In the genomic region with DNA sequence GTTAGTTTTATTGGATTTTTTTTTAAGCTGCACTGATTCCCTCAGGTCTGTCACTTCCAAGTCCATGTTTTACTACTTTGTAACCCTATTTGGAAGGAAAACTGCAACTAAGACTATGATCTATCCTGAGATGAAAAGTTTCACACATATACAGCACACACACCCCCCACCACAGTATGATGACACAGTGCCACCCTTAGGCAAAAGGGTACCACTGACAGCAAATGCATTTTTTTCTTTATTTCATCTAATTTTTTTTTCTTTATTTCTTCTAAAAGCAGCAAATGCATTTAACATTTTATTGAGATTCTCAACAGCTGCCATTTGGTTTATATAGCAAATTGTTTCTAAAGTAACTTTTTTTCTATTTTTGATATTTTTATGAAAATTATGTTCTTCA, we compare ENCODE assay signal across 8 cellular contexts. TPM values are rescaled to one million over a fixed set of nuclear protein-coding genes. Genes with fewer than 3 reads are reported as not detected.
A peak's percentile ranks its signal among the peaks of the same experiment; 100 is the strongest.
DNase-seq lines count a peak whose midpoint lies in the region; TF ChIP-seq lines count a peak whose summit lies in the region.

No MANE protein-coding gene starts in this region.

- H3K4me2 ChIP-seq in hepatocyte: no peak overlapping the region

- no peaks in the 10 kb centered on the region for H3K79me2 ChIP-seq in hepatocyte

- TF ChIP-seq CTCF in hepatocyte (IDR thresholded peaks at IDR 0.05; ENCODE audit: poor library complexity): peak; percentile 57

- no peaks in the 10 kb centered on the region for H3K9me2 ChIP-seq in hepatocyte (replicated peaks; ENCODE audit: insufficient read depth)

- H3K9me3 ChIP-seq in MG63 (no peaks in the 10 kb centered on the region), hepatocyte (ENCODE audit: low read depth) (no peaks in the 10 kb centered on the region)

- H3K4me3 ChIP-seq in MG63: no peak overlapping the region
- H3K4me3 ChIP-seq in hepatocyte: no peak overlapping the region

- H3K36me3 ChIP-seq in MG63 (no peaks in the 10 kb centered on the region), hepatocyte (replicated peaks; ENCODE audit: insufficient read depth, low read depth) (no peaks in the 10 kb centered on the region)

- H4K20me1 ChIP-seq in hepatocyte (ENCODE audit: insufficient read depth, poor library complexity, severe bottlenecking): no peaks in the 10 kb centered on the region

- H3K27ac ChIP-seq in hepatocyte: no peak overlapping the region

- DNase-seq in NCI-H748 (lab: John Stamatoyannopoulos, UW; ENCODE audit: unreplicated experiment) (peak; percentile 2), NCI-H748 treated with DMSO at 0.1 percent for 48 hours (lab: John Stamatoyannopoulos, UW) (no peak), MG63 (peak; percentile 37), hepatocyte (ENCODE audit: low spot score) (peak; percentile 40), UCSD-AML1 (lab: John Stamatoyannopoulos, UW; ENCODE audit: unreplicated experiment) (no peak), DMS153 (lab: John Stamatoyannopoulos, UW) (no peak), SK-N-DZ (ENCODE audit: low spot score) (no peak)
- DNase-seq in activated T-cell treated with anti-CD3 and anti-CD28 coated beads, Interleukin-2, amount 50 U/mL, for 1 hour: peak; percentile 36

- no peak overlapping the region for H2AFZ ChIP-seq in hepatocyte

- H3K4me1 ChIP-seq in hepatocyte (ENCODE audit: insufficient read depth): no peaks in the 10 kb centered on the region

- H3K27me3 ChIP-seq in MG63 (no peaks in the 10 kb centered on the region), hepatocyte (no peaks in the 10 kb centered on the region)

RNA-seq across cellular contexts. Expression of a gene that starts 21.2 kb away (rescaled TPM):
- total RNA-seq in MG63 (2014; rRNA removed; shearing (Covaris generic); ENCODE audit: low replicate concordance): 83.1 and 134 TPM in 2 replicates
- total RNA-seq in hepatocyte: 62.3 and 65.9 TPM in 2 replicates
- polyA plus RNA-seq in hepatocyte: 60.0 and 60.2 TPM in 2 replicates
- polyA plus RNA-seq in SK-N-DZ (2014; cell fraction: cytosol; rRNA removed): 181 and 189 TPM in 2 replicates
- polyA plus RNA-seq in SK-N-DZ (2014; cell fraction: nucleus; rRNA removed): 79.9 and 121 TPM in 2 replicates

RNA-seq across cellular contexts. Expression of a gene that starts 37.3 kb away (rescaled TPM):
- 0.07 TPM in 1 of 2 replicates, not detected in the other for total RNA-seq in MG63 (2014; rRNA removed; shearing (Covaris generic); ENCODE audit: low replicate concordance)
- not detected in 2 replicates for total RNA-seq in hepatocyte
- 0.27 TPM in 1 of 2 replicates, not detected in the other for polyA plus RNA-seq in hepatocyte
- polyA plus RNA-seq in SK-N-DZ (2014; cell fraction: cytosol; rRNA removed): not detected in 2 replicates
- polyA plus RNA-seq in SK-N-DZ (2014; cell fraction: nucleus; rRNA removed): 0.27 TPM in 1 of 2 replicates, not detected in the other

RNA-seq across cellular contexts. Expression of a gene that starts 52.7 kb away (rescaled TPM):
- 0.86 and 6.4 TPM in 2 replicates for total RNA-seq in MG63 (2014; rRNA removed; shearing (Covaris generic); ENCODE audit: low replicate concordance)
- total RNA-seq in hepatocyte: 5.1 and 6.8 TPM in 2 replicates
- 0.56 and 1.7 TPM in 2 replicates for polyA plus RNA-seq in hepatocyte
- 2.2 and 3.7 TPM in 2 replicates for polyA plus RNA-seq in SK-N-DZ (2014; cell fraction: cytosol; rRNA removed)
- 1.7 and 4.8 TPM in 2 replicates for polyA plus RNA-seq in SK-N-DZ (2014; cell fraction: nucleus; rRNA removed)

RNA-seq across cellular contexts. Expression of a gene that starts 52.9 kb away (rescaled TPM):
- 48.7 and 158 TPM in 2 replicates for total RNA-seq in MG63 (2014; rRNA removed; shearing (Covaris generic); ENCODE audit: low replicate concordance)
- 49.6 and 53.3 TPM in 2 replicates for total RNA-seq in hepatocyte
- polyA plus RNA-seq in hepatocyte: 161 and 163 TPM in 2 replicates
- polyA plus RNA-seq in SK-N-DZ (2014; cell fraction: cytosol; rRNA removed): 5.1 and 9.0 TPM in 2 replicates
- polyA plus RNA-seq in SK-N-DZ (2014; cell fraction: nucleus; rRNA removed): 9.1 and 10.9 TPM in 2 replicates

Comparison
In these comparisons a context has a peak if more than half of its experiments do, and no peak if none do; other contexts are left out.
1. DNase-seq: peak in NCI-H748 (single experiment), MG63 (single experiment), activated T-cell treated with anti-CD3 and anti-CD28 coated beads, Interleukin-2, amount 50 U/mL, for 1 hour (single experiment) and hepatocyte (single experiment); none in NCI-H748 treated with DMSO at 0.1 percent for 48 hours (single experiment), UCSD-AML1 (single experiment), DMS153 (single experiment) and SK-N-DZ (single experiment).